In genomic region chr11:118843518-118843917, GRCh38 we compare ENCODE assay signal across 21 cellular contexts. TPM values are rescaled to one million over a fixed set of nuclear protein-coding genes. Genes with fewer than 3 reads are reported as not detected.
"Had no signal": no experiment of that assay in that cellular context is flagged by ENCODE, and none has a peak within 500 bp of the region (broad histone marks: within the 10 kb centered on the region; RNA-seq: fewer than 3 reads in every experiment).

No MANE protein-coding gene starts in this region.

- H3K36me3 ChIP-seq: neutrophil, sigmoid colon, spleen, vagina had no signal

- H3K27me3 Mint-ChIP-seq: effector memory CD8-positive, alpha-beta T cell; memory B cell; naive thymus-derived CD8-positive, alpha-beta T cell had no signal

- DNase-seq: amygdala; body of pancreas; dermis blood vessel endothelial cell; effector memory CD8-positive, alpha-beta T cell; naive thymus-derived CD8-positive, alpha-beta T cell; sigmoid colon; spleen; stimulated activated CD8-positive, alpha-beta memory T cell treated with anti-CD3 and anti-CD28 coated beads, Interleukin-4, amount 100 ng/mL, for 48 hours; stimulated activated naive CD4-positive, alpha-beta T cell; T-helper 1 cell; T-helper 9 cell; trophoblast cell had no signal

- H3K27ac ChIP-seq: body of pancreas, neutrophil, parathyroid adenoma, spleen, vagina had no signal

- H3K27me3 ChIP-seq: body of pancreas, neutrophil, sigmoid colon, spleen, vagina had no signal

- H3K9me3 Mint-ChIP-seq: effector memory CD8-positive, alpha-beta T cell; memory B cell; naive thymus-derived CD8-positive, alpha-beta T cell had no signal

- H3K4me3 Mint-ChIP-seq: effector memory CD8-positive, alpha-beta T cell; memory B cell; naive thymus-derived CD8-positive, alpha-beta T cell had no signal

- ATAC-seq: body of pancreas; effector memory CD8-positive, alpha-beta T cell; naive thymus-derived CD8-positive, alpha-beta T cell; SK-N-SH treated with all-trans-retinoic acid at 6 μM for 48 hours had no signal

- H3K4me1 ChIP-seq: body of pancreas, parathyroid adenoma had no signal

- H3K36me3 Mint-ChIP-seq: memory B cell; naive thymus-derived CD8-positive, alpha-beta T cell had no signal

- H3K4me3 ChIP-seq: body of pancreas, sigmoid colon, spleen, vagina had no signal

- H3K9me3 ChIP-seq: body of pancreas, neutrophil, sigmoid colon, spleen, vagina had no signal

RNA-seq across cellular contexts. Expression of gene CXCR5, which starts 40.2 kb away (rescaled TPM):
- total RNA-seq: body of pancreas, cardiac septum, dermis blood vessel endothelial cell, glomerular endothelial cell, liver, renal cortical epithelial cell, sigmoid colon, vagina had no signal
